Comparison of ENCODE assay signal across 9 cellular contexts in the genomic region with DNA sequence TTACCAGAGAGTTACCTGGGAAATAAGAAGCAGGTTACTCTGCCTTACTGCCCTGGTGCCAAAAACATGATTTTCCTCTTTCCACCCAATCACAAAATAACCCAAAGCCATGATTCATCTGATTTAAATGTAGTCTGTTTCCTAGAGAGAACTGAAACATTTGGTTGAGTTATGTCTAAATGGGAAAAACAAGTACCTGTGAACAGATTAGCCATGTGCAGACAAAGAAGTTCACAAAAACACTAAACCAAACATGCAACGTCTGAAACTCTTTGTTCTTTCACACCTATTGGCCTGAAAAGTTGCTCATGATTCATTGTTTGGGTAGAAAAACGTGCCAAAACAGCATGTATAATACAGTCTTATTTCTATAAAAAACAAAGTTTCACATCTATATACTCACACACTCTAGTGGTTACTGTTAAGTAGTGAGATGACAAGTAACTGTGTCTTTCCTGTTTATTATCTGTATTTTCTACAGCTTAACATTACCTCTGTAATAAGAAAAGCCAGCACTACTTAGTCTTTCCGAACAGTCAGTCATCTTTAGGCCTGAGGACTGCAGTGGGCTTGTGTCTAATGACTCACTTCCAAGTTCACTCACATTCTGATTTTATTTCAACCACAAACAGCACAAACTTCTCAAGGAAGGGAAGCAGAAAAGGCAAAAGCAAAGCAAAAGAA. TPM values are rescaled to one million over a fixed set of nuclear protein-coding genes. Genes with fewer than 3 reads are reported as not detected.
DNase-seq lines count a peak whose midpoint lies in the region; ATAC-seq, FAIRE-seq and TF ChIP-seq lines count a peak whose summit lies in the region.
"Had no signal": no experiment of that assay in that cellular context is flagged by ENCODE, and none has a peak within 500 bp of the region (broad histone marks: within the 10 kb centered on the region; RNA-seq: fewer than 3 reads in every experiment).

No MANE protein-coding gene starts in this region.

- H3K56ac ChIP-seq in H9 (ENCODE audit: insufficient read length, low read depth, low read length), result no peak overlapping the region

- H4K5ac ChIP-seq in H9 (ENCODE audit: insufficient read length, low read depth, low read length), result no peak overlapping the region

- no peak overlapping the region for H4K91ac ChIP-seq in H9 (ENCODE audit: insufficient read length, low read depth, low read length)

- no peak overlapping the region for H3K9ac ChIP-seq in H9 (ENCODE audit: extremely low read depth, insufficient read length, low read length)

- no CpG with 5 or more reads among the region's 3 CpGs for WGBS in H9 (ENCODE audit: extremely low coverage, insufficient read length, low lambda C conversion rate)

- peak; percentile 65 for ATAC-seq in GM21528 (IDR thresholded peaks at IDR 0.05; ENCODE audit: low FRiP score, unreplicated experiment)
- ATAC-seq in foreskin keratinocyte, result peak; percentile 61

- peaks cover 9 to 27% (median 12%) of the 10 kb centered on the region in 3 experiments; a peak in 6 of 7 replicates for H3K36me3 Mint-ChIP-seq in H9 (ENCODE audit: insufficient read depth in 1 of 3, low read depth in 3 of 3)

- no peak overlapping the region for H3K14ac ChIP-seq in H9 (ENCODE audit: insufficient read depth, low read length)

- H3K27me3 Mint-ChIP-seq in H9 (ENCODE audit: low read depth), result no peaks in the 10 kb centered on the region

- no peak for TF ChIP-seq POLR2A in GM12892 (IDR thresholded peaks at IDR 0.05; ENCODE audit: low read depth, low read length)

- no peaks in the 10 kb centered on the region for H3K4me1 ChIP-seq in foreskin keratinocyte
- H3K4me1 ChIP-seq in H9 (ENCODE audit: insufficient read depth, low read length), result peaks cover 3% of the 10 kb centered on the region; the same call in 1 of the 2 replicates

- H3T11ph ChIP-seq in H9 (ENCODE audit: low read length), result no peak overlapping the region

- no peak overlapping the region for H3K4ac ChIP-seq in H9 (ENCODE audit: low read depth, low read length)

- H2BK5ac ChIP-seq in H9 (ENCODE audit: insufficient read length, low read length), result no peak overlapping the region

- no peak overlapping the region for H3K4me3 Mint-ChIP-seq in H9

- H3K79me2 ChIP-seq in H9 (ENCODE audit: insufficient read depth, low read length), result no peaks in the 10 kb centered on the region

- H2BK120ac ChIP-seq in H9 (ENCODE audit: low read depth, low read length, poor library complexity, severe bottlenecking), result no peak overlapping the region

- H3K9me3 Mint-ChIP-seq in H9, result no peaks in the 10 kb centered on the region

- no peak overlapping the region for H2AFZ ChIP-seq in H9 (ENCODE audit: low read length)

- H4K20me1 ChIP-seq in H9 (ENCODE audit: control insufficient read depth, insufficient read depth, insufficient read length), result no peaks in the 10 kb centered on the region

- H3K18ac ChIP-seq in H9 (ENCODE audit: insufficient read length, low read depth, low read length), result no peak overlapping the region

- H3K27ac Mint-ChIP-seq in H9, result peak overlapping the region in 1 of 3 experiments; percentile 22; a peak in 2 of 7 replicates

- no peak overlapping the region for H2BK12ac ChIP-seq in H9 (ENCODE audit: insufficient read length, low read depth, low read length)

- no peak overlapping the region for H4K8ac ChIP-seq in H9 (replicated peaks; ENCODE audit: insufficient read length, low read depth, low read length)

- no peaks in the 10 kb centered on the region for H3K23me2 ChIP-seq in H9 (ENCODE audit: insufficient read length, low read depth, low read length, poor library complexity, severe bottlenecking)

- peak; percentile 42 for FAIRE-seq in GM12892 (lab: Jason Lieb, UNC)

- no peak overlapping the region for H3K23ac ChIP-seq in H9 (ENCODE audit: insufficient read length, low read depth, low read length)

- H2BK15ac ChIP-seq in H9 (ENCODE audit: low read depth, low read length), result no peak overlapping the region

- TF ChIP-seq CTCF in foreskin keratinocyte (conservative IDR thresholded peaks at IDR 0.05), result no peak
- no peak for TF ChIP-seq CTCF in H9 (conservative IDR thresholded peaks at IDR 0.05)

- no peak for DNase-seq in GM12892 (ENCODE audit: insufficient read length)
- peak; percentile 33 for DNase-seq in NCI-H226
- DNase-seq in foreskin keratinocyte, result peak; percentile 22 to 60
- no peak for DNase-seq in H9
- DNase-seq in NCI-H1930 (lab: John Stamatoyannopoulos, UW), result no peak
- no peak for DNase-seq in DMS153 (lab: John Stamatoyannopoulos, UW)
- DNase-seq in midbrain (lab: John Stamatoyannopoulos, UW), result no peak

- no peak overlapping the region for H2AK5ac ChIP-seq in H9 (ENCODE audit: insufficient read length, low read length)

- no peaks in the 10 kb centered on the region for H3K9me3 ChIP-seq in H9 (ENCODE audit: control insufficient read depth, low read depth, low read length)

- H3K27me3 ChIP-seq in foreskin keratinocyte (peaks cover 2% of the 10 kb centered on the region), H9 (ENCODE audit: insufficient read depth, low read length) (no peaks in the 10 kb centered on the region)

- peaks cover 21 to 26% of the 10 kb centered on the region in 2 experiments for H3K4me1 Mint-ChIP-seq in H9

- H3K4me2 ChIP-seq in H9 (ENCODE audit: insufficient read depth, insufficient read length, low read length), result no peak overlapping the region

- H2BK20ac ChIP-seq in H9 (ENCODE audit: low read depth, low read length, poor library complexity, severe bottlenecking), result no peak overlapping the region

- H3K27ac ChIP-seq in foreskin keratinocyte, result no peak overlapping the region
- no peak overlapping the region for H3K27ac ChIP-seq in H9 (ENCODE audit: insufficient read length, low read depth, low read length)
- H3K27ac ChIP-seq: epithelial cell of prostate had no signal

- no peaks in the 10 kb centered on the region for H3K79me1 ChIP-seq in H9 (ENCODE audit: insufficient read depth, low read depth, low read length, poor library complexity, severe bottlenecking)

RNA-seq across cellular contexts. Expression of gene FAM174B, which starts 30.1 kb away (rescaled TPM):
- polyA plus RNA-seq in GM12892 (2012; ENCODE audit: missing spikeins), result 3.8 TPM
- total RNA-seq in foreskin keratinocyte, result 0.46 and 0.71 TPM in 2 replicates
- 0.25 and 0.32 TPM in 2 replicates for polyA plus RNA-seq in foreskin keratinocyte
- total RNA-seq in H9 (2021), result 38.0 and 38.5 TPM in 2 replicates

Comparison
In these comparisons a context has a peak if more than half of its experiments do, and no peak if none do; other contexts are left out.
1. DNase-seq: peak in NCI-H226 (single experiment) and foreskin keratinocyte (2 of 2); none in GM12892 (single experiment), H9 (single experiment), NCI-H1930 (0 of 2), DMS153 (single experiment) and midbrain (single experiment).
2. RNA of gene FAM174B, which starts 30.1 kb away (total RNA-seq): 38.0 to 38.5 TPM in H9; 0.46 to 0.71 TPM in foreskin keratinocyte; every median in the first group is over 10 times any median in the second.